In genomic region chr2:74528600-74529356, GRCh38 we compare ENCODE assay signal across 8 cellular contexts. TPM values are rescaled to one million over a fixed set of nuclear protein-coding genes. Genes with fewer than 3 reads are reported as not detected.
DNase-seq lines count a peak whose midpoint lies in the region; ATAC-seq lines count a peak whose summit lies in the region.

No MANE protein-coding gene starts in this region.

- H3K4me1 Mint-ChIP-seq in activated naive CD4-positive, alpha-beta T cell treated with anti-CD3 and anti-CD28 coated beads for 36 hours (ENCODE audit: low read depth), result peaks cover 40% of the 10 kb centered on the region
- peaks cover 46% of the 10 kb centered on the region for H3K4me1 Mint-ChIP-seq in activated naive CD8-positive, alpha-beta T cell treated with anti-CD3 and anti-CD28 coated beads, Interleukin-2, amount 50 U/mL, for 24 hours
- peaks cover 41 to 43% of the 10 kb centered on the region in 2 donors for H3K4me1 Mint-ChIP-seq in immature natural killer cell

- peak; percentile 12 for ATAC-seq in HG03342 (IDR thresholded peaks at IDR 0.05; ENCODE audit: unreplicated experiment)
- ATAC-seq in activated naive CD8-positive, alpha-beta T cell treated with anti-CD3 and anti-CD28 coated beads, Interleukin-2, amount 50 U/mL, for 24 hours, result peak; percentile 1

- peaks cover 0 to 53% (median 44%) of the 10 kb centered on the region in 5 donors for H3K36me3 ChIP-seq in subcutaneous abdominal adipose tissue (ENCODE audit: control insufficient read depth in 5 of 5, insufficient read depth in 5 of 5, low read length in 5 of 5)

- no peaks in the 10 kb centered on the region for H3K27me3 ChIP-seq in subcutaneous abdominal adipose tissue (ENCODE audit: control insufficient read depth in 5 of 5, insufficient read depth in 4 of 5, low read length in 5 of 5)

- peak overlapping the region; percentile 66 to 95 (median 83) for H3K4me3 ChIP-seq in subcutaneous abdominal adipose tissue (ENCODE audit: low read depth in 1 of 5, low read length in 5 of 5)

- peaks cover 2 to 39% (median 27%) of the 10 kb centered on the region in 5 donors for H3K4me1 ChIP-seq in subcutaneous abdominal adipose tissue (ENCODE audit: control insufficient read depth in 5 of 5, insufficient read depth in 5 of 5, low read length in 5 of 5)

- intact Hi-C loops in activated naive CD4-positive, alpha-beta T cell treated with anti-CD3 and anti-CD28 coated beads for 36 hours (cut with micrococcal nuclease), result loop anchor here (1.0 to 2.0 kb wide), 9 partner anchors 12 to 136 kb away; partner anchors contain the start of genes C2orf81, DOK1, INO80B and PCGF1

- H3K9me3 ChIP-seq in subcutaneous abdominal adipose tissue (ENCODE audit: control insufficient read depth in 5 of 5, low read length in 5 of 5), result no peaks in the 10 kb centered on the region

- H3K27ac Mint-ChIP-seq in activated naive CD4-positive, alpha-beta T cell treated with anti-CD3 and anti-CD28 coated beads for 36 hours, result peak overlapping the region; percentile 91
- peak overlapping the region; percentile 93 for H3K27ac Mint-ChIP-seq in activated naive CD8-positive, alpha-beta T cell treated with anti-CD3 and anti-CD28 coated beads, Interleukin-2, amount 50 U/mL, for 24 hours
- peak overlapping the region; percentile 93 to 99 (median 96) for H3K27ac Mint-ChIP-seq in immature natural killer cell

- peak overlapping the region; percentile 48 to 94 (median 82) for H3K9ac ChIP-seq in subcutaneous abdominal adipose tissue (ENCODE audit: low read length in 5 of 5)

- H3K9me3 Mint-ChIP-seq in activated naive CD4-positive, alpha-beta T cell treated with anti-CD3 and anti-CD28 coated beads for 36 hours, result no peaks in the 10 kb centered on the region
- H3K9me3 Mint-ChIP-seq in activated naive CD8-positive, alpha-beta T cell treated with anti-CD3 and anti-CD28 coated beads, Interleukin-2, amount 50 U/mL, for 24 hours, result no peaks in the 10 kb centered on the region
- H3K9me3 Mint-ChIP-seq in immature natural killer cell, result no peaks in the 10 kb centered on the region

- CTCF ChIA-PET in activated naive CD4-positive, alpha-beta T cell treated with anti-CD3 and anti-CD28 coated beads for 36 hours (lab: Charles Lee), result interaction anchor here (0.9 to 2.7 kb wide), 8 partner anchors 10 to 61 kb away, joined by 3 to 10 read pairs (median 4); partner anchors contain the start of genes CCDC142 and TTC31

- DNase-seq in activated naive CD4-positive, alpha-beta T cell treated with anti-CD3 and anti-CD28 coated beads for 36 hours, result peak; percentile 45
- DNase-seq in activated naive CD4-positive, alpha-beta T cell treated with Interleukin-2 at 50 U/mL for 16 hours, result no peak
- no peak for DNase-seq in activated naive CD8-positive, alpha-beta T cell treated with anti-CD3 and anti-CD28 coated beads, Interleukin-2, amount 50 U/mL, for 24 hours
- DNase-seq in immature natural killer cell, result no peak
- DNase-seq in iPS-NIHi7 (ENCODE audit: extremely low spot score), result no peak
- DNase-seq in activated CD4-positive, CD25-positive, alpha-beta regulatory T cell (lab: John Stamatoyannopoulos, UW), result no peak

- H3K4me3 Mint-ChIP-seq in activated naive CD4-positive, alpha-beta T cell treated with anti-CD3 and anti-CD28 coated beads for 36 hours, result peak overlapping the region; percentile 98
- H3K4me3 Mint-ChIP-seq in activated naive CD8-positive, alpha-beta T cell treated with anti-CD3 and anti-CD28 coated beads, Interleukin-2, amount 50 U/mL, for 24 hours, result peak overlapping the region; percentile 94
- peak overlapping the region; percentile 93 to 97 (median 95) for H3K4me3 Mint-ChIP-seq in immature natural killer cell

- H3K27ac ChIP-seq in subcutaneous abdominal adipose tissue (ENCODE audit: low read depth, low read length), result peak overlapping the region; percentile 76

- no peaks in the 10 kb centered on the region for H3K27me3 Mint-ChIP-seq in activated naive CD4-positive, alpha-beta T cell treated with anti-CD3 and anti-CD28 coated beads for 36 hours (ENCODE audit: low read depth)
- H3K27me3 Mint-ChIP-seq in activated naive CD8-positive, alpha-beta T cell treated with anti-CD3 and anti-CD28 coated beads, Interleukin-2, amount 50 U/mL, for 24 hours, result no peaks in the 10 kb centered on the region
- H3K27me3 Mint-ChIP-seq in immature natural killer cell (ENCODE audit: low read depth in 3 of 3), result peaks cover 9 to 23% (median 10%) of the 10 kb centered on the region in 3 donors

- H3K36me3 Mint-ChIP-seq in activated naive CD4-positive, alpha-beta T cell treated with anti-CD3 and anti-CD28 coated beads for 36 hours (ENCODE audit: low read depth), result peaks cover 48% of the 10 kb centered on the region
- H3K36me3 Mint-ChIP-seq in activated naive CD8-positive, alpha-beta T cell treated with anti-CD3 and anti-CD28 coated beads, Interleukin-2, amount 50 U/mL, for 24 hours (ENCODE audit: low read depth), result peaks cover 57% of the 10 kb centered on the region
- peaks cover 12 to 24% (median 16%) of the 10 kb centered on the region in 3 donors for H3K36me3 Mint-ChIP-seq in immature natural killer cell

RNA-seq across cellular contexts. Expression of gene AUP1, which starts 0.7 kb away (rescaled TPM):
- 10 to 100 TPM; 77.4 to 78.5 TPM for total RNA-seq in activated naive CD4-positive, alpha-beta T cell treated with anti-CD3 and anti-CD28 coated beads for 36 hours
- polyA plus RNA-seq in immature natural killer cell, result 100 to 1,000 TPM; 107 to 126 (median 118) TPM

RNA-seq across cellular contexts. Expression of gene HTRA2, which starts 1.0 kb away (rescaled TPM):
- 10 to 100 TPM; 39.0 to 39.7 TPM for total RNA-seq in activated naive CD4-positive, alpha-beta T cell treated with anti-CD3 and anti-CD28 coated beads for 36 hours
- polyA plus RNA-seq in immature natural killer cell, result 10 to 100 TPM; 26.5 to 27.2 (median 27.0) TPM

RNA-seq across cellular contexts. Expression of gene DQX1, which starts 2.7 kb away (rescaled TPM):
- under 1 TPM; 0.10 to 0.45 TPM for total RNA-seq in activated naive CD4-positive, alpha-beta T cell treated with anti-CD3 and anti-CD28 coated beads for 36 hours
- not detected for polyA plus RNA-seq in immature natural killer cell

RNA-seq across cellular contexts. Expression of gene TLX2, which starts 14.5 kb away (rescaled TPM):
- under 1 TPM; 0.10 TPM for total RNA-seq in activated naive CD4-positive, alpha-beta T cell treated with anti-CD3 and anti-CD28 coated beads for 36 hours
- not detected for polyA plus RNA-seq in immature natural killer cell

RNA-seq across cellular contexts. Expression of gene PCGF1, which starts 21.3 kb away (rescaled TPM):
- total RNA-seq in activated naive CD4-positive, alpha-beta T cell treated with anti-CD3 and anti-CD28 coated beads for 36 hours, result 10 to 100 TPM; 21.1 to 24.4 TPM
- 10 to 100 TPM; 18.8 to 22.8 (median 19.5) TPM for polyA plus RNA-seq in immature natural killer cell
